ENCODE assay signal across 8 cellular contexts in genomic region chr22:49827307-49827852, GRCh38. TPM values are rescaled to one million over a fixed set of nuclear protein-coding genes. Genes with fewer than 3 reads are reported as not detected.
A peak's percentile ranks its signal among the peaks of the same experiment; 100 is the strongest.
DNase-seq lines count a peak whose midpoint lies in the region; ATAC-seq and TF ChIP-seq lines count a peak whose summit lies in the region.

No MANE protein-coding gene starts in this region.

- H3K4me3 ChIP-seq in fibroblast of the aortic adventitia (ENCODE audit: low read depth, low read length): peak overlapping the region; percentile 80
- H3K4me3 ChIP-seq in skeletal muscle cell (ENCODE audit: low read depth, low read length): peak overlapping the region; percentile 74

- no peaks in the 10 kb centered on the region for H3K9me3 Mint-ChIP-seq in activated T-cell treated with anti-CD3 and anti-CD28 coated beads, Interleukin-2, amount 50 U/mL, for 24 hours

- no peaks in the 10 kb centered on the region for H3K27me3 Mint-ChIP-seq in activated T-cell treated with anti-CD3 and anti-CD28 coated beads, Interleukin-2, amount 50 U/mL, for 24 hours

- H3K27ac Mint-ChIP-seq in activated T-cell treated with anti-CD3 and anti-CD28 coated beads, Interleukin-2, amount 50 U/mL, for 24 hours: peak overlapping the region; percentile 37

- peaks cover 51% of the 10 kb centered on the region for H3K4me1 Mint-ChIP-seq in activated T-cell treated with anti-CD3 and anti-CD28 coated beads, Interleukin-2, amount 50 U/mL, for 24 hours (ENCODE audit: low read depth)

- DNase-seq in activated T-cell treated with anti-CD3 and anti-CD28 coated beads, Interleukin-2, amount 50 U/mL, for 24 hours: no peak
- no peak for DNase-seq in activated T-cell treated with anti-CD3 and anti-CD28 coated beads, Interleukin-2, amount 50 U/mL, for 48 hours
- DNase-seq in SW480 (ENCODE audit: low spot score) (peak; percentile 26), fibroblast of the aortic adventitia (ENCODE audit: low read depth) (no peak), skeletal muscle cell (ENCODE audit: low read depth) (no peak), ecto neural progenitor cell (ENCODE audit: low spot score) (no peak), NCI-H2196 treated with DMSO at 0.1 percent for 48 hours (lab: John Stamatoyannopoulos, UW; ENCODE audit: unreplicated experiment) (no peak)

- peak overlapping the region; percentile 67 for H3K4me3 Mint-ChIP-seq in activated T-cell treated with anti-CD3 and anti-CD28 coated beads, Interleukin-2, amount 50 U/mL, for 24 hours

- TF ChIP-seq CTCF in fibroblast of the aortic adventitia (IDR thresholded peaks at IDR 0.05; ENCODE audit: insufficient read depth, low read length): no peak

- peaks cover 43% of the 10 kb centered on the region for H3K36me3 Mint-ChIP-seq in activated T-cell treated with anti-CD3 and anti-CD28 coated beads, Interleukin-2, amount 50 U/mL, for 24 hours (ENCODE audit: low read depth)

- ATAC-seq in GM19467 (IDR thresholded peaks at IDR 0.05; ENCODE audit: unreplicated experiment): no peak

RNA-seq across cellular contexts. Expression of gene BRD1, which starts 0.3 kb away (rescaled TPM):
- 14.6 and 58.5 TPM in 2 replicates for total RNA-seq in fibroblast of the aortic adventitia (ENCODE audit: low replicate concordance)

RNA-seq across cellular contexts. Expression of gene ZBED4, which starts 26.3 kb away (rescaled TPM):
- 5.3 and 8.3 TPM in 2 replicates for total RNA-seq in fibroblast of the aortic adventitia (ENCODE audit: low replicate concordance)
